ENCODE assay signal across 34 cellular contexts in the genomic region with DNA sequence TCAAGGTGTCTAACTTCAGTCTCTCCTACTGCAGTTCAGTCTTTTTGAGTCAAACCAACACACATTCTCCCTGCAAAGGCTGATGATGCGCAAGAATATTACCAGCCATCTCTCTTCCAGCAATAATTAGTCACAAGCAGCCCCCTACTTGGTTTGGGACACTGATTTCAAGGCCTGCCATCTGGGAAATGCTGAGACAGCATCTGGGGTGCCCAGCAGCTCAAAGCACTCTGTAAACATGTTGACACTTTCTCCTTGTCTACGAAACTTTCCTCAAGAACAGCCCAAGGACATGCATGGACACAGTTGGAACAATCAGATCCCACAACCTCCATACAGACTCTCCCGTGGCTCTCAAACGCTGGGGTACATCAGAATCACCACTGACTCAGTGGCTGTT.
"Had no signal": no experiment of that assay in that cellular context is flagged by ENCODE, and none has a peak within 500 bp of the region (broad histone marks: within the 10 kb centered on the region; RNA-seq: fewer than 3 reads in every experiment).

No MANE protein-coding gene starts in this region.

- H3K4me3 Mint-ChIP-seq: activated CD4-positive, alpha-beta memory T cell treated with anti-CD3 and anti-CD28 coated beads for 36 hours; activated CD4-positive, alpha-beta T cell treated with anti-CD3 and anti-CD28 coated beads for 36 hours; activated CD4-positive, alpha-beta T cell treated with anti-CD3 and anti-CD28 coated beads, Interleukin-2, amount 10 ng/mL, durations not matched to agents 24 days and 14 days; activated CD8-positive, alpha-beta memory T cell treated with anti-CD3 and anti-CD28 coated beads, Interleukin-2, amount 10 ng/mL, durations not matched to agents 7 days and 5 days; activated CD8-positive, alpha-beta T cell treated with anti-CD3 and anti-CD28 coated beads, Interleukin-2, amount 10 ng/mL, durations not matched to agents 7 days and 5 days; activated naive CD4-positive, alpha-beta T cell treated with anti-CD3 and anti-CD28 coated beads for 36 hours; activated naive CD4-positive, alpha-beta T cell treated with anti-CD3 and anti-CD28 coated beads, Interleukin-2, amount 50 U/mL, for 24 hours; activated naive CD8-positive, alpha-beta T cell treated with anti-CD3 and anti-CD28 coated beads for 36 hours; activated naive CD8-positive, alpha-beta T cell treated with anti-CD3 and anti-CD28 coated beads, Interleukin-2, amount 50 U/mL, for 24 hours; activated T-helper 1 cell treated with anti-CD3 and anti-CD28 coated beads, Interleukin-12 subunit alpha, Interleukin-12 subunit beta, Interleukin-2, Interleukin-4 antibody, amounts not matched to agents 30 ng/mL and 10 ng/mL and 1 ng/mL, durations not matched to agents 14 hours and 24 hours and 36 hours; T-helper 17 cell; T-helper 2 cell treated with Interferon-gamma antibody and Interleukin-4, amounts not matched to agents 5 μg/mL and 100 μg/mL, for 36 hours had no signal

- H3K9me3 Mint-ChIP-seq: activated CD4-positive, alpha-beta memory T cell treated with anti-CD3 and anti-CD28 coated beads for 36 hours; activated CD4-positive, alpha-beta T cell treated with anti-CD3 and anti-CD28 coated beads, Interleukin-2, amount 10 ng/mL, durations not matched to agents 24 days and 14 days; activated naive CD4-positive, alpha-beta T cell treated with anti-CD3 and anti-CD28 coated beads for 36 hours; activated naive CD4-positive, alpha-beta T cell treated with anti-CD3 and anti-CD28 coated beads, Interleukin-2, amount 50 U/mL, for 24 hours; activated naive CD8-positive, alpha-beta T cell treated with anti-CD3 and anti-CD28 coated beads for 36 hours; activated naive CD8-positive, alpha-beta T cell treated with anti-CD3 and anti-CD28 coated beads, Interleukin-2, amount 50 U/mL, for 24 hours; activated T-helper 1 cell treated with anti-CD3 and anti-CD28 coated beads, Interleukin-12 subunit alpha, Interleukin-12 subunit beta, Interleukin-2, Interleukin-4 antibody, amounts not matched to agents 30 ng/mL and 10 ng/mL and 1 ng/mL, durations not matched to agents 14 hours and 24 hours and 36 hours; activated T-helper 2 cell treated with anti-CD3 and anti-CD28 coated beads, Interferon-gamma antibody, Interleukin-2, Interleukin-4, amounts not matched to agents 10 μg/mL and 5 μg/mL and 100 μg/mL, durations not matched to agents 14 hours and 24 hours and 36 hours; T-helper 2 cell treated with Interferon-gamma antibody and Interleukin-4, amounts not matched to agents 5 μg/mL and 100 μg/mL, for 36 hours had no signal

- ATAC-seq: activated CD4-positive, alpha-beta T cell treated with anti-CD3 and anti-CD28 coated beads for 36 hours; activated CD8-positive, alpha-beta memory T cell treated with anti-CD3 and anti-CD28 coated beads, Interleukin-2, amount 10 ng/mL, durations not matched to agents 7 days and 5 days; activated CD8-positive, alpha-beta T cell treated with anti-CD3 and anti-CD28 coated beads, Interleukin-2, amount 10 ng/mL, durations not matched to agents 7 days and 5 days; activated naive CD8-positive, alpha-beta T cell treated with anti-CD3 and anti-CD28 coated beads, Interleukin-2, amount 50 U/mL, for 24 hours; body of pancreas; esophagus mucosa; heart left ventricle; T-helper 17 cell had no signal

- DNase-seq: activated CD4-positive, alpha-beta memory T cell treated with anti-CD3 and anti-CD28 coated beads for 36 hours; activated CD4-positive, alpha-beta T cell treated with anti-CD3 and anti-CD28 coated beads for 36 hours; activated CD4-positive, alpha-beta T cell treated with anti-CD3 and anti-CD28 coated beads, Interleukin-2, amount 10 ng/mL, durations not matched to agents 24 days and 14 days; activated CD4-positive, CD25-positive, alpha-beta regulatory T cell; activated CD4-positive, CD25-positive, alpha-beta regulatory T cell treated with anti-CD3 and anti-CD28 coated beads, Interleukin-2, amount 50 U/mL, for 72 hours; activated CD8-positive, alpha-beta memory T cell treated with anti-CD3 and anti-CD28 coated beads, Interleukin-2, amount 10 ng/mL, durations not matched to agents 7 days and 5 days; activated CD8-positive, alpha-beta memory T cell treated with anti-CD3 and anti-CD28 coated beads, Interleukin-2, amount 50 U/mL, for 4 hours; activated CD8-positive, alpha-beta T cell treated with anti-CD3 and anti-CD28 coated beads, Interleukin-2, amount 10 ng/mL, durations not matched to agents 7 days and 5 days; activated effector memory CD4-positive, alpha-beta T cell treated with anti-CD3 and anti-CD28 coated beads, Interleukin-2, amount 50 U/mL, for 16 hours; activated naive CD4-positive, alpha-beta T cell treated with anti-CD3 and anti-CD28 coated beads for 36 hours; activated naive CD8-positive, alpha-beta T cell treated with anti-CD3 and anti-CD28 coated beads for 36 hours; activated naive CD8-positive, alpha-beta T cell treated with anti-CD3 and anti-CD28 coated beads, Interleukin-2, amount 50 U/mL, for 24 hours; activated T-cell treated with anti-CD3 and anti-CD28 coated beads, Interleukin-2, amount 50 U/mL, for 1 hour; activated T-cell treated with anti-CD3 and anti-CD28 coated beads, Interleukin-2, amount 50 U/mL, for 48 hours; adrenal gland; amygdala; aorta; body of pancreas; central memory CD4-positive, alpha-beta T cell; cerebellar nuclear complex; colonic mucosa; effector CD8-positive, alpha-beta T cell; foreskin fibroblast; heart left ventricle; T-helper 17 cell; T1000 had no signal

- H3K4me1 ChIP-seq: adrenal gland, body of pancreas, breast epithelium, colonic mucosa, heart left ventricle had no signal

- H3K4me3 ChIP-seq: adrenal gland, body of pancreas, breast epithelium, cardiac muscle cell, colonic mucosa, heart left ventricle had no signal

- H3K27ac ChIP-seq: adrenal gland, body of pancreas, breast epithelium, cardiac muscle cell, colonic mucosa, heart left ventricle had no signal

- H3K27me3 ChIP-seq: adrenal gland, body of pancreas, cardiac muscle cell had no signal

- H3K27ac Mint-ChIP-seq: activated CD4-positive, alpha-beta memory T cell treated with anti-CD3 and anti-CD28 coated beads for 36 hours; activated CD4-positive, alpha-beta T cell treated with anti-CD3 and anti-CD28 coated beads for 36 hours; activated CD4-positive, alpha-beta T cell treated with anti-CD3 and anti-CD28 coated beads, Interleukin-2, amount 10 ng/mL, durations not matched to agents 24 days and 14 days; activated CD8-positive, alpha-beta memory T cell treated with anti-CD3 and anti-CD28 coated beads, Interleukin-2, amount 10 ng/mL, durations not matched to agents 7 days and 5 days; activated CD8-positive, alpha-beta T cell treated with anti-CD3 and anti-CD28 coated beads, Interleukin-2, amount 10 ng/mL, durations not matched to agents 7 days and 5 days; activated naive CD4-positive, alpha-beta T cell treated with anti-CD3 and anti-CD28 coated beads for 36 hours; activated naive CD4-positive, alpha-beta T cell treated with anti-CD3 and anti-CD28 coated beads, Interleukin-2, amount 50 U/mL, for 24 hours; activated naive CD8-positive, alpha-beta T cell treated with anti-CD3 and anti-CD28 coated beads for 36 hours; activated naive CD8-positive, alpha-beta T cell treated with anti-CD3 and anti-CD28 coated beads, Interleukin-2, amount 50 U/mL, for 24 hours; activated T-helper 1 cell treated with anti-CD3 and anti-CD28 coated beads, Interleukin-12 subunit alpha, Interleukin-12 subunit beta, Interleukin-2, Interleukin-4 antibody, amounts not matched to agents 30 ng/mL and 10 ng/mL and 1 ng/mL, durations not matched to agents 14 hours and 24 hours and 36 hours; activated T-helper 2 cell treated with anti-CD3 and anti-CD28 coated beads, Interferon-gamma antibody, Interleukin-2, Interleukin-4, amounts not matched to agents 10 μg/mL and 5 μg/mL and 100 μg/mL, durations not matched to agents 14 hours and 24 hours and 36 hours; T-helper 17 cell; T-helper 2 cell treated with Interferon-gamma antibody and Interleukin-4, amounts not matched to agents 5 μg/mL and 100 μg/mL, for 36 hours had no signal

- FAIRE-seq: frontal cortex had no signal

- H3K9me3 ChIP-seq: adrenal gland, body of pancreas, breast epithelium, colonic mucosa, heart left ventricle had no signal

- H3K36me3 Mint-ChIP-seq: activated CD4-positive, alpha-beta memory T cell treated with anti-CD3 and anti-CD28 coated beads for 36 hours; activated CD8-positive, alpha-beta memory T cell treated with anti-CD3 and anti-CD28 coated beads, Interleukin-2, amount 10 ng/mL, durations not matched to agents 7 days and 5 days; activated naive CD4-positive, alpha-beta T cell treated with anti-CD3 and anti-CD28 coated beads, Interleukin-2, amount 50 U/mL, for 24 hours; activated naive CD8-positive, alpha-beta T cell treated with anti-CD3 and anti-CD28 coated beads for 36 hours had no signal

- H3K4me1 Mint-ChIP-seq: activated CD4-positive, alpha-beta T cell treated with anti-CD3 and anti-CD28 coated beads for 36 hours; activated CD4-positive, alpha-beta T cell treated with anti-CD3 and anti-CD28 coated beads, Interleukin-2, amount 10 ng/mL, durations not matched to agents 24 days and 14 days; activated CD8-positive, alpha-beta memory T cell treated with anti-CD3 and anti-CD28 coated beads, Interleukin-2, amount 10 ng/mL, durations not matched to agents 7 days and 5 days; activated naive CD4-positive, alpha-beta T cell treated with anti-CD3 and anti-CD28 coated beads, Interleukin-2, amount 50 U/mL, for 24 hours; activated naive CD8-positive, alpha-beta T cell treated with anti-CD3 and anti-CD28 coated beads for 36 hours; activated naive CD8-positive, alpha-beta T cell treated with anti-CD3 and anti-CD28 coated beads, Interleukin-2, amount 50 U/mL, for 24 hours had no signal

- H3K36me3 ChIP-seq: adrenal gland, breast epithelium, cardiac muscle cell, colonic mucosa, heart left ventricle had no signal
